In genomic region chr1:27005648-27006496, GRCh38 we compare ENCODE assay signal across 18 cellular contexts. TPM values are rescaled to one million over a fixed set of nuclear protein-coding genes. Genes with fewer than 3 reads are reported as not detected.
DNase-seq lines count a peak whose midpoint lies in the region; ATAC-seq, FAIRE-seq and TF ChIP-seq lines count a peak whose summit lies in the region.
"Had no signal": no experiment of that assay in that cellular context is flagged by ENCODE, and none has a peak within 500 bp of the region (broad histone marks: within the 10 kb centered on the region; RNA-seq: fewer than 3 reads in every experiment).

No MANE protein-coding gene starts in this region.

- H3K27ac ChIP-seq in kidney (ENCODE audit: low read depth in 2 of 2, low read length in 2 of 2): no peak overlapping the region

- H3K27me3 ChIP-seq in NT2/D1 (ENCODE audit: insufficient read depth, insufficient read length): no peaks in the 10 kb centered on the region

- no peak for FAIRE-seq in kidney (lab: Jason Lieb, UNC)
- FAIRE-seq: endothelial cell of umbilical vein had no signal

- no peaks in the 10 kb centered on the region for H3K9me3 Mint-ChIP-seq in T-helper 2 cell treated with Interferon-gamma antibody and Interleukin-4, amounts not matched to agents 5 μg/mL and 100 μg/mL, for 36 hours
- H3K9me3 Mint-ChIP-seq: activated CD8-positive, alpha-beta T cell treated with anti-CD3 and anti-CD28 coated beads for 36 hours had no signal

- peaks cover 72% of the 10 kb centered on the region for H3K36me3 ChIP-seq in NT2/D1 (ENCODE audit: insufficient read depth, insufficient read length, low read length)
- H3K36me3 ChIP-seq in kidney (ENCODE audit: control insufficient read depth in 1 of 2, insufficient read depth in 2 of 2, low read length in 2 of 2): no peaks in the 10 kb centered on the region

- no peak overlapping the region for H3K4me3 Mint-ChIP-seq in T-helper 2 cell treated with Interferon-gamma antibody and Interleukin-4, amounts not matched to agents 5 μg/mL and 100 μg/mL, for 36 hours
- H3K4me3 Mint-ChIP-seq: activated CD8-positive, alpha-beta T cell treated with anti-CD3 and anti-CD28 coated beads for 36 hours had no signal

- H3K4me1 ChIP-seq in NT2/D1 (ENCODE audit: insufficient read depth, insufficient read length) (peaks cover 61% of the 10 kb centered on the region), kidney (ENCODE audit: control insufficient read depth in 1 of 2, insufficient read depth in 1 of 2, low read depth in 1 of 2, low read length in 2 of 2) (peaks cover 4 to 40% of the 10 kb centered on the region in 2 donors)

- H3K4me1 Mint-ChIP-seq in T-helper 2 cell treated with Interferon-gamma antibody and Interleukin-4, amounts not matched to agents 5 μg/mL and 100 μg/mL, for 36 hours (ENCODE audit: low read depth): no peaks in the 10 kb centered on the region

- no peak for ATAC-seq in esophagus mucosa
- ATAC-seq: activated CD8-positive, alpha-beta T cell treated with anti-CD3 and anti-CD28 coated beads for 36 hours; stimulated activated naive CD8-positive, alpha-beta T cell treated with anti-CD3 and anti-CD28 coated beads, Interleukin-15, Interleukin-2, amounts not matched to agents 100 U/mL and 50 U/mL, for 24 hours had no signal

- H3K27me3 Mint-ChIP-seq in T-helper 2 cell treated with Interferon-gamma antibody and Interleukin-4, amounts not matched to agents 5 μg/mL and 100 μg/mL, for 36 hours (ENCODE audit: low read depth): peaks cover 19% of the 10 kb centered on the region

- intact Hi-C loops in kidney (cut with DNase I): no loop called here

- no peaks in the 10 kb centered on the region for H3K36me3 Mint-ChIP-seq in T-helper 2 cell treated with Interferon-gamma antibody and Interleukin-4, amounts not matched to agents 5 μg/mL and 100 μg/mL, for 36 hours (ENCODE audit: low read depth)

- peak; percentile 77 for DNase-seq in ELF-1 (ENCODE audit: low read depth, low spot score)
- no peak for DNase-seq in NT2/D1 (ENCODE audit: low read depth, low spot score)
- DNase-seq in fibroblast of mammary gland (ENCODE audit: low read depth): peak; percentile 66
- peak; percentile 38 for DNase-seq in renal cortical epithelial cell (ENCODE audit: low read depth)
- DNase-seq in T-helper 2 cell treated with Interferon-gamma antibody and Interleukin-4, amounts not matched to agents 5 μg/mL and 100 μg/mL, for 36 hours (ENCODE audit: low spot score): no peak
- DNase-seq in MV-4-11 (lab: John Stamatoyannopoulos, UW): no peak
- no peak for DNase-seq in kidney
- DNase-seq: activated CD8-positive, alpha-beta T cell treated with anti-CD3 and anti-CD28 coated beads for 36 hours; DMS53; NCI-H2107; NCI-H526 treated with DMSO at 0.1 percent for 48 hours; stimulated activated CD4-positive, alpha-beta T cell treated with anti-CD3 and anti-CD28 coated beads, Interleukin-12 subunit alpha, Interleukin-12 subunit beta, amount 100 ng/mL, for 4 hours; stimulated activated naive CD8-positive, alpha-beta T cell treated with anti-CD3 and anti-CD28 coated beads, Interleukin-15, Interleukin-2, amounts not matched to agents 100 U/mL and 50 U/mL, for 24 hours; SW 1271 had no signal

- TF ChIP-seq CTCF in fibroblast of mammary gland (conservative IDR thresholded peaks at IDR 0.05; ENCODE audit: control insufficient read depth, insufficient read depth, low read depth, low read length) (no peak), kidney (IDR thresholded peaks at IDR 0.05; ENCODE audit: borderline replicate concordance, extremely low read depth, insufficient read depth) (no peak)

- no peak overlapping the region for H3K27ac Mint-ChIP-seq in T-helper 2 cell treated with Interferon-gamma antibody and Interleukin-4, amounts not matched to agents 5 μg/mL and 100 μg/mL, for 36 hours
- H3K27ac Mint-ChIP-seq: activated CD8-positive, alpha-beta T cell treated with anti-CD3 and anti-CD28 coated beads for 36 hours had no signal

- peak overlapping the region; percentile 59 for H3K9ac ChIP-seq in NT2/D1 (ENCODE audit: insufficient read length, low read depth)
- no peak overlapping the region for H3K9ac ChIP-seq in kidney (ENCODE audit: low read length in 2 of 2)

- H3K9me3 ChIP-seq in NT2/D1 (ENCODE audit: insufficient read depth, low read length): no peaks in the 10 kb centered on the region
- no peaks in the 10 kb centered on the region for H3K9me3 ChIP-seq in kidney (ENCODE audit: control insufficient read depth in 1 of 2, low read length in 2 of 2)

- H3K4me3 ChIP-seq in NT2/D1 (ENCODE audit: insufficient read length, low read depth) (no peak overlapping the region), fibroblast of mammary gland (ENCODE audit: control insufficient read depth, low read depth, low read length) (no peak overlapping the region), kidney (ENCODE audit: low read length in 2 of 2) (no peak overlapping the region)

RNA-seq across cellular contexts. Expression of gene TENT5B, which starts 6.8 kb away (rescaled TPM):
- total RNA-seq in renal cortical epithelial cell (9.6 and 22.3 TPM in 2 replicates), esophagus mucosa (51.3 TPM), kidney (10.2 TPM)
- polyA plus RNA-seq in kidney (ENCODE audit: insufficient read depth, low read depth, low replicate concordance): 12.6 TPM
- total RNA-seq: activated CD8-positive, alpha-beta T cell treated with anti-CD3 and anti-CD28 coated beads for 36 hours had no signal

RNA-seq across cellular contexts. Expression of gene TRNP1, which starts 12.4 kb away (rescaled TPM):
- total RNA-seq in renal cortical epithelial cell (86.7 and 106 TPM in 2 replicates), esophagus mucosa (75.0 TPM), kidney (38.3 TPM)
- polyA plus RNA-seq in kidney (ENCODE audit: insufficient read depth, low read depth, low replicate concordance): 33.0 TPM

RNA-seq across cellular contexts. Expression of gene KDF1, which starts 45.6 kb away (rescaled TPM):
- total RNA-seq in renal cortical epithelial cell: 2.0 and 7.1 TPM in 2 replicates
- total RNA-seq in esophagus mucosa: 16.5 TPM
- 14.1 TPM for total RNA-seq in kidney
- 19.3 TPM for polyA plus RNA-seq in kidney (ENCODE audit: insufficient read depth, low read depth, low replicate concordance)
- total RNA-seq: endothelial cell of umbilical vein, HT1080, RPMI7951 had no signal
- polyA plus RNA-seq: endothelial cell of umbilical vein had no signal

Comparison
In these comparisons a context has a peak if more than half of its experiments do, and no peak if none do; other contexts are left out.
1. DNase-seq: peak in ELF-1 (single experiment), fibroblast of mammary gland (single experiment) and renal cortical epithelial cell (single experiment); none in NT2/D1 (single experiment), T-helper 2 cell treated with Interferon-gamma antibody and Interleukin-4, amounts not matched to agents 5 μg/mL and 100 μg/mL, for 36 hours (single experiment), MV-4-11 (single experiment) and kidney (single experiment).